Comparison of ENCODE assay signal across 12 cellular contexts in genomic region chr9:94611638-94612068, GRCh38.
DNase-seq lines count a peak whose midpoint lies in the region; ATAC-seq lines count a peak whose summit lies in the region.
"Had no signal": no experiment of that assay in that cellular context is flagged by ENCODE, and none has a peak within 500 bp of the region (broad histone marks: within the 10 kb centered on the region; RNA-seq: fewer than 3 reads in every experiment).

No MANE protein-coding gene starts in this region.

- peak; percentile 46 for DNase-seq in NCI-H2107 treated with DMSO at 0.1 percent for 48 hours (lab: John Stamatoyannopoulos, UW; ENCODE audit: unreplicated experiment)
- no peak for DNase-seq in NCI-H2107 (lab: John Stamatoyannopoulos, UW)
- DNase-seq in activated CD8-positive, alpha-beta memory T cell treated with anti-CD3 and anti-CD28 coated beads, Interleukin-2, amount 50 U/mL, for 4 hours = peak; percentile 39
- peak; percentile 13 for DNase-seq in kidney tubule cell (ENCODE audit: low spot score)
- DNase-seq in stimulated activated naive CD8-positive, alpha-beta T cell treated with anti-CD3 and anti-CD28 coated beads, Interleukin-15, Interleukin-2, amounts not matched to agents 100 U/mL and 50 U/mL, for 24 hours = peak; percentile 78
- no peak for DNase-seq in NCI-H774 (lab: John Stamatoyannopoulos, UW)
- DNase-seq in MV-4-11 (lab: John Stamatoyannopoulos, UW) = no peak
- no peak for DNase-seq in medulla oblongata (ENCODE audit: extremely low spot score)
- DNase-seq: DMS 273 treated with DMSO at 0.1 percent for 48 hours, esophagus squamous epithelium, NCI-H446 treated with DMSO at 0.1 percent for 48 hours, SK-N-SH had no signal

- peak; percentile 90 for ATAC-seq in stimulated activated naive CD8-positive, alpha-beta T cell treated with anti-CD3 and anti-CD28 coated beads, Interleukin-15, Interleukin-2, amounts not matched to agents 100 U/mL and 50 U/mL, for 24 hours

Comparison
In these comparisons a context has a peak if more than half of its experiments do, and no peak if none do; other contexts are left out.
1. DNase-seq: peak in NCI-H2107 treated with DMSO at 0.1 percent for 48 hours (single experiment), activated CD8-positive, alpha-beta memory T cell treated with anti-CD3 and anti-CD28 coated beads, Interleukin-2, amount 50 U/mL, for 4 hours (single experiment), kidney tubule cell (single experiment) and stimulated activated naive CD8-positive, alpha-beta T cell treated with anti-CD3 and anti-CD28 coated beads, Interleukin-15, Interleukin-2, amounts not matched to agents 100 U/mL and 50 U/mL, for 24 hours (single experiment); none in NCI-H2107 (single experiment), NCI-H774 (single experiment), MV-4-11 (single experiment) and medulla oblongata (single experiment).